ENCODE assay signal across 16 cellular contexts in the genomic region with DNA sequence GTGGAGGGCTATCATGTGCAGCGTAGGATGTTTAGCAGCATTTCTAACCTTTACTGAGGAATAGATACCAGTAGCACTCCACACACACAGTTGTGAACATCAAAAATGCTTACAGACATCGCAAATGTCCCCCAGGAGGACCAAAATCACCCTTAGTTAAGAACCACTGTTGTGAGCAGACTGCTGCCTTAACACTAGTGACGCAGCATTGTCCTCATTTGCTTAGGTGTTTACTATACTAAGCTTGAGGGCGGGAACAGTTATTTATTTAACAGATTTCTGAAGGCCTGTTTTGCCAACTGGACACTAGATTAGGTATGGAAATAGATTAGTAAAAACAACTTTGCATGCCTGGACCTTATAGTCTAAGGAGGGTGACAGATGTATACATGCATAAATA. TPM values are rescaled to one million over a fixed set of nuclear protein-coding genes. Genes with fewer than 3 reads are reported as not detected.
DNase-seq lines count a peak whose midpoint lies in the region; ATAC-seq and TF ChIP-seq lines count a peak whose summit lies in the region.
"Had no signal": no experiment of that assay in that cellular context is flagged by ENCODE, and none has a peak within 500 bp of the region (broad histone marks: within the 10 kb centered on the region; RNA-seq: fewer than 3 reads in every experiment).

No MANE protein-coding gene starts in this region.

- H3K27ac Mint-ChIP-seq in neural crest cell (ENCODE audit: unreplicated experiment) = no peak overlapping the region
- H3K27ac Mint-ChIP-seq in stimulated activated naive B cell treated with anti-CD40 and anti-IgM and Interleukin-4, amounts not matched to agents 10 μg/mL and 1 μg/mL and 100 μg/mL, for 72 hours = no peak overlapping the region
- H3K27ac Mint-ChIP-seq: activated T-cell treated with anti-CD3 and anti-CD28 coated beads, Interleukin-2, amount 50 U/mL, for 72 hours; B cell had no signal

- POLR2A ChIA-PET in AG04450 (lab: Yijun Ruan, JAX) = no interaction called here

- H3K4me2 ChIP-seq in fibroblast of lung (ENCODE audit: extremely low read depth, insufficient read depth, low read length) = peak overlapping the region; percentile 67

- peak overlapping the region; percentile 75 for H3K4me3 ChIP-seq in AG04450 (ENCODE audit: low read depth, low read length)
- H3K4me3 ChIP-seq in HUES6 (ENCODE audit: low read depth, low read length) = peak overlapping the region; percentile 74; the same call in 1 of the 2 replicates
- H3K4me3 ChIP-seq in fibroblast of lung (replicated peaks in 1 of 4; ENCODE audit: control extremely low read depth in 1 of 4, insufficient read depth in 1 of 4, low read depth in 3 of 4, low read length in 4 of 4) = peak overlapping the region in 3 of 4 experiments; percentile 1 to 87 (median 75)
- H3K4me3 ChIP-seq: GM12878 had no signal

- TF ChIP-seq CTCF in AG04450 (IDR thresholded peaks at IDR 0.05; ENCODE audit: low read depth, low read length) (no peak), fibroblast of lung (conservative IDR thresholded peaks at IDR 0.05 in 1 of 2, IDR thresholded peaks at IDR 0.05 in 1 of 2; ENCODE audit: low read depth in 1 of 2, low read length in 2 of 2) (no peak), neural crest cell (conservative IDR thresholded peaks at IDR 0.05) (no peak)

- peaks cover 42% of the 10 kb centered on the region for H3K4me1 ChIP-seq in HUES6 (ENCODE audit: control insufficient read depth, insufficient read depth, low read length)
- peaks cover 8% of the 10 kb centered on the region for H3K4me1 ChIP-seq in fibroblast of lung (ENCODE audit: control insufficient read depth, extremely low read depth, insufficient read depth, low read length)

- H3K9me3 Mint-ChIP-seq in neural crest cell = peaks cover 10% of the 10 kb centered on the region
- peaks cover 0 to 4% of the 10 kb centered on the region in 2 donors for H3K9me3 Mint-ChIP-seq in stimulated activated naive B cell treated with anti-CD40 and anti-IgM and Interleukin-4, amounts not matched to agents 10 μg/mL and 1 μg/mL and 100 μg/mL, for 72 hours

- no peaks in the 10 kb centered on the region for H3K27me3 Mint-ChIP-seq in neural crest cell (ENCODE audit: low read depth)
- peaks cover 36 to 48% of the 10 kb centered on the region in 2 donors for H3K27me3 Mint-ChIP-seq in stimulated activated naive B cell treated with anti-CD40 and anti-IgM and Interleukin-4, amounts not matched to agents 10 μg/mL and 1 μg/mL and 100 μg/mL, for 72 hours

- no peaks in the 10 kb centered on the region for H4K20me1 ChIP-seq in fibroblast of lung (ENCODE audit: control insufficient read depth, extremely low read depth, insufficient read depth, low read length)

- H3K4me3 Mint-ChIP-seq in neural crest cell = peak overlapping the region; percentile 92
- H3K4me3 Mint-ChIP-seq in stimulated activated naive B cell treated with anti-CD40 and anti-IgM and Interleukin-4, amounts not matched to agents 10 μg/mL and 1 μg/mL and 100 μg/mL, for 72 hours = no peak overlapping the region

- peaks cover 6% of the 10 kb centered on the region for H3K36me3 Mint-ChIP-seq in neural crest cell (ENCODE audit: low read depth)
- no peaks in the 10 kb centered on the region for H3K36me3 Mint-ChIP-seq in stimulated activated naive B cell treated with anti-CD40 and anti-IgM and Interleukin-4, amounts not matched to agents 10 μg/mL and 1 μg/mL and 100 μg/mL, for 72 hours

- no peak overlapping the region for H3K9ac ChIP-seq in HUES6 (ENCODE audit: low read length)
- H3K9ac ChIP-seq in fibroblast of lung (ENCODE audit: insufficient read depth, low read length) = no peak overlapping the region

- DNase-seq in AG04450 (ENCODE audit: low read depth, low spot score) = no peak
- no peak for DNase-seq in fibroblast of lung (ENCODE audit: low read depth in 2 of 2)
- no peak for DNase-seq in neural crest cell (ENCODE audit: low read depth, low spot score)
- no peak for DNase-seq in NOMO-1 (lab: John Stamatoyannopoulos, UW; ENCODE audit: unreplicated experiment in 2 of 2)
- no peak for DNase-seq in stimulated activated naive B cell treated with anti-CD40 and anti-IgM and Interleukin-4, amounts not matched to agents 10 μg/mL and 1 μg/mL and 100 μg/mL, for 72 hours
- DNase-seq in inferior parietal cortex (ENCODE audit: extremely low spot score) = no peak
- DNase-seq: activated CD4-positive, alpha-beta T cell treated with anti-CD3 and anti-CD28 coated beads for 48 hours; activated T-cell treated with anti-CD3 and anti-CD28 coated beads, Interleukin-2, amount 50 U/mL, for 72 hours; amniotic stem cell; NCI-H446 treated with DMSO at 0.1 percent for 48 hours; pancreas; T-helper 2 cell had no signal

- H3K4me1 Mint-ChIP-seq in neural crest cell = peaks cover 39% of the 10 kb centered on the region
- H3K4me1 Mint-ChIP-seq in stimulated activated naive B cell treated with anti-CD40 and anti-IgM and Interleukin-4, amounts not matched to agents 10 μg/mL and 1 μg/mL and 100 μg/mL, for 72 hours = peaks cover 3 to 6% of the 10 kb centered on the region in 2 donors

- ATAC-seq in stimulated activated naive B cell treated with anti-CD40 and anti-IgM and Interleukin-4, amounts not matched to agents 10 μg/mL and 1 μg/mL and 100 μg/mL, for 72 hours (replicated peaks) = no peak
- no peak for ATAC-seq in GM21576 (IDR thresholded peaks at IDR 0.05; ENCODE audit: unreplicated experiment)
- ATAC-seq: activated T-cell treated with anti-CD3 and anti-CD28 coated beads, Interleukin-2, amount 50 U/mL, for 72 hours; GM12878 had no signal

- H3K79me2 ChIP-seq in fibroblast of lung (ENCODE audit: control insufficient read depth, insufficient read depth, low read length) = peaks cover 64% of the 10 kb centered on the region

- H2AFZ ChIP-seq in fibroblast of lung (ENCODE audit: low read length) = no peak overlapping the region

- no peaks in the 10 kb centered on the region for H3K36me3 ChIP-seq in HUES6 (ENCODE audit: control insufficient read depth, insufficient read depth, low read length)
- H3K36me3 ChIP-seq in fibroblast of lung (ENCODE audit: control insufficient read depth, insufficient read depth, low read length) = no peaks in the 10 kb centered on the region
- H3K36me3 ChIP-seq: pancreas had no signal

- H3K9me3 ChIP-seq in AG04450 (ENCODE audit: control insufficient read depth, insufficient read depth, low read length) (peaks cover 4% of the 10 kb centered on the region; the same call in 1 of the 2 replicates), HUES6 (ENCODE audit: control insufficient read depth, insufficient read depth, low read depth, low read length) (no peaks in the 10 kb centered on the region), fibroblast of lung (ENCODE audit: control insufficient read depth, insufficient read depth, low read depth, low read length) (no peaks in the 10 kb centered on the region)
- H3K9me3 ChIP-seq: pancreas had no signal

- no peaks in the 10 kb centered on the region for H3K27me3 ChIP-seq in AG04450 (ENCODE audit: control insufficient read depth, insufficient read depth, low read length)
- H3K27me3 ChIP-seq in HUES6 (ENCODE audit: control insufficient read depth, insufficient read depth, low read length) = no peaks in the 10 kb centered on the region
- H3K27me3 ChIP-seq in fibroblast of lung (ENCODE audit: control insufficient read depth, insufficient read depth, low read length) = no peaks in the 10 kb centered on the region
- H3K27me3 ChIP-seq: pancreas had no signal

- CTCF ChIA-PET in AG04450 (lab: Charles Lee) = interaction anchor here (0.9 to 3.8 kb wide), 2 partner anchors 49 to 75 kb away, joined by 6 to 12 read pairs; no protein-coding TSS in a partner anchor

- no peak overlapping the region for H3K27ac ChIP-seq in AG04450 (ENCODE audit: low read depth, low read length)
- no peak overlapping the region for H3K27ac ChIP-seq in HUES6 (ENCODE audit: low read depth, low read length)
- no peak overlapping the region for H3K27ac ChIP-seq in fibroblast of lung (ENCODE audit: insufficient read depth, low read length)

RNA-seq across cellular contexts. Expression of gene PPP2R3A, which starts 2.3 kb away (rescaled TPM):
- polyA plus RNA-seq in AG04450 (2011; rRNA removed) = 19.8 and 26.6 TPM in 2 replicates
- polyA minus RNA-seq in AG04450 (2011; rRNA and poly(A)+ RNA removed) = 34.1 and 52.2 TPM in 2 replicates
- 10.5 and 17.5 TPM in 2 replicates for total RNA-seq in fibroblast of lung
- 18.3 and 20.9 TPM in 2 replicates for polyA plus RNA-seq in fibroblast of lung
- 12.2 and 14.5 TPM in 2 replicates for polyA plus RNA-seq in fibroblast of lung (2012)
- 10.3 and 15.6 TPM in 2 replicates for polyA minus RNA-seq in fibroblast of lung (ENCODE audit: low replicate concordance)
- total RNA-seq in neural crest cell = 16.4 and 17.1 TPM in 2 replicates
